In the genomic region with DNA sequence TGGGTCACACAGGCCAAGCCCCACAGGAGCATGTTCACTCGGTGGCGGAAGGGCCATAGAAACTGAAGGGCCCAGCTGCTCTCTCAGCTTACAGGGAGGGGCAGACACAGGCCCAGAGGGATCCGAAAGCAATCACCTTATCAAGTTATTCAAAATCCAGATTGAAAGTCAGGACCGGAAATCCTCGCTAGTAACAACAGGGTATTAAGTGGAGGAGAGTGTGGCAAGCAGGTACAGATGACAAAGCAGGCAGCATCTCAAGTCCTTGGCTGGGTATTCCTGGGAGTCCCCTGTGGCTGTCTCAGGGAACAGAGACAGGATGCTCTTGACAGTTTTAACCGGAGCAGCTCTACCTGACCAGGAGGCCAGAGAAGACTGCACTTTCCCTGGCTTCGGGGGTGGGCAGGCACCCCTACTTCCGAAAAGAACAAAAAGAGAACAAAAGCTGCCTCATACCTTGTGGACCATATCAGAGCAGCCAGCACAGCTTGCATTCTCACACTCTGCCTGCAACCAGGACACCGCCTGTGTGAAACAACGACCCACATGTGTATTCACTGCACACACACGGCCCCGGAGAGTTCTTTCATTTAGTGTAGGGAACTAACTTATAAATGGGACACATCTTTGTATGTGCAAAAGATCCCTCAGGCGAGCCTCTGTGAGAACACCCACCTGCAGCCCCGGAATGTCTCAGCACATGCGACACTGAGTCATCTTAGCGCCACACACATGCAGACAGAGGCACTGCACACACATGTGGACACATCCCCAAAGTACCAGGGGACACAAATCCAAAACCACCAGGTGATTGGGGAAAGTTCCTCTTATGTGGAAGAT, we compare ENCODE assay signal across 8 cellular contexts.
DNase-seq lines count a peak whose midpoint lies in the region; ATAC-seq and TF ChIP-seq lines count a peak whose summit lies in the region.

No MANE protein-coding gene starts in this region.

- TF ChIP-seq CTCF in GM12875 (IDR thresholded peaks at IDR 0.05; ENCODE audit: borderline replicate concordance, insufficient read depth, low read depth, low read length) (peak; percentile 16; the same call in 1 of the 2 replicates), epithelial cell of esophagus (IDR thresholded peaks at IDR 0.05; ENCODE audit: insufficient read depth, low read depth, low read length, missing control alignments) (peak; percentile 10)

- intact Hi-C loops in sciatic nerve (cut with DNase I): no loop called here

- peak; percentile 45 for DNase-seq in NCI-H510A (lab: John Stamatoyannopoulos, UW)
- DNase-seq in epithelial cell of esophagus (ENCODE audit: low read depth): peak; percentile 45
- DNase-seq in sciatic nerve (ENCODE audit: low spot score): peak; percentile 48
- DNase-seq in NCI-H2081 (lab: John Stamatoyannopoulos, UW): no peak
- no peak for DNase-seq in epidermal melanocyte (ENCODE audit: insufficient read length, low spot score)
- no peak for DNase-seq in Kasumi-1 (lab: John Stamatoyannopoulos, UW)
- DNase-seq in NK-92 treated with Interleukin-12 subunit alpha and Interleukin-12 subunit beta, amount 100 ng/mL, for 24 hours (lab: John Stamatoyannopoulos, UW): no peak

- ATAC-seq in sciatic nerve: no peak

- H3K4me3 ChIP-seq in GM12875 (ENCODE audit: low read depth, low read length): no peak overlapping the region
- H3K4me3 ChIP-seq in epithelial cell of esophagus (ENCODE audit: low read length): no peak overlapping the region

Comparison
In these comparisons a context has a peak if more than half of its experiments do, and no peak if none do; other contexts are left out.
1. DNase-seq: peak in NCI-H510A (single experiment), epithelial cell of esophagus (single experiment) and sciatic nerve (single experiment); none in NCI-H2081 (0 of 2), epidermal melanocyte (single experiment), Kasumi-1 (0 of 2) and NK-92 treated with Interleukin-12 subunit alpha and Interleukin-12 subunit beta, amount 100 ng/mL, for 24 hours (single experiment).